8 cellular contexts compared by ENCODE assay signal in the genomic region with DNA sequence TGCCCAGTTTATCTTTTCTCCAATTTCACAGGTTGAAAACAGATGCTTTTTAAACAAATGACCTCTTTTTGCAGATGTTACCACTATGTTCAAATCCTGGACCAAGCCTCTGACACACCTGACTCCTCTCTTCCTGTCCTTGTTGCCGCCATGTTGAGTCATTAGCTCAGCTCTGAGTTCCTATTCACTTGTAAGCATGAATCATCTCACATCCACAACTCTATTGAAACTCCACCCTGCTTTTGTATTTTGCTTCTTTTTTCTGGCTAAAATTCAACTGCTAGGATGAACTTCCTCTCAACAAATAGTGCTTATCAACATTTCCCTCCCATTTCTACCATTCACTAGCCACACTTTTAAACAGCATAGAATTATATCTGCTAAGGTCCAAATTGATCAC. TPM values are rescaled to one million over a fixed set of nuclear protein-coding genes. Genes with fewer than 3 reads are reported as not detected.
DNase-seq lines count a peak whose midpoint lies in the region; ATAC-seq and TF ChIP-seq lines count a peak whose summit lies in the region.

No MANE protein-coding gene starts in this region.

- H3K27me3 Mint-ChIP-seq in central memory CD8-positive, alpha-beta T cell = no peaks in the 10 kb centered on the region

- peaks cover 54% of the 10 kb centered on the region for H3K4me1 ChIP-seq in upper lobe of right lung

- H3K4me3 Mint-ChIP-seq in central memory CD8-positive, alpha-beta T cell = peak overlapping the region; percentile 46

- TF ChIP-seq CTCF in upper lobe of right lung (IDR thresholded peaks at IDR 0.05) = no peak

- H3K36me3 Mint-ChIP-seq in central memory CD8-positive, alpha-beta T cell (ENCODE audit: insufficient read depth) = peaks cover 34% of the 10 kb centered on the region

- peak overlapping the region; percentile 17 for H3K27ac Mint-ChIP-seq in central memory CD8-positive, alpha-beta T cell (ENCODE audit: low read depth)

- H3K4me1 Mint-ChIP-seq in central memory CD8-positive, alpha-beta T cell = peaks cover 60% of the 10 kb centered on the region

- no peaks in the 10 kb centered on the region for H3K27me3 ChIP-seq in upper lobe of right lung

- DNase-seq in ELR (ENCODE audit: low read depth) (peak; percentile 95), myocyte (ENCODE audit: low read depth) (peak; percentile 35), upper lobe of right lung (no peak), GF-D8 (lab: John Stamatoyannopoulos, UW) (no peak), D341Med (ENCODE audit: low spot score) (no peak)
- DNase-seq in central memory CD8-positive, alpha-beta T cell (ENCODE audit: low spot score in 2 of 2) = no peak

- no peak overlapping the region for H3K4me3 ChIP-seq in upper lobe of right lung

- intact Hi-C loops in upper lobe of right lung (cut with DNase I) = no loop called here

- H3K36me3 ChIP-seq in upper lobe of right lung = peaks cover 8% of the 10 kb centered on the region

- 0 out of 3 replicates have a peak, but pooled peaks have one; percentile 21 for ATAC-seq in SK-N-SH treated with all-trans-retinoic acid at 6 μM for 48 hours
- no peak for ATAC-seq in central memory CD8-positive, alpha-beta T cell (replicated peaks; ENCODE audit: extremely low read depth, poor library complexity, severe bottlenecking)
- ATAC-seq in upper lobe of right lung = no peak
- ATAC-seq in GM21723 (IDR thresholded peaks at IDR 0.05; ENCODE audit: unreplicated experiment) = no peak

- H3K9me3 Mint-ChIP-seq in central memory CD8-positive, alpha-beta T cell = no peaks in the 10 kb centered on the region

- H3K27ac ChIP-seq in upper lobe of right lung = peak overlapping the region; percentile 95

- no peaks in the 10 kb centered on the region for H3K9me3 ChIP-seq in upper lobe of right lung

TF ChIP-seq in SK-N-SH treated with all-trans-retinoic acid at 6 μM for 48 hours, 23 proteins besides CTCF, POLR2A, EP300 and RAD21:
- no peak for TF ChIP-seq ISL1 (CRISPR knock-in tag; IDR thresholded peaks at IDR 0.05)
TF ChIP-seq in SK-N-SH treated with all-trans-retinoic acid at 6 μM for 48 hours: peak in this region for 0.

RNA-seq across cellular contexts. Expression of a gene that starts 4.1 kb away (rescaled TPM):
- total RNA-seq in myocyte (59.2 and 59.4 TPM in 2 replicates), upper lobe of right lung (52.1 TPM)
- polyA plus RNA-seq in myocyte (2012) = 42.6 TPM

RNA-seq across cellular contexts. Expression of a gene that starts 9.1 kb away (rescaled TPM):
- total RNA-seq in myocyte = 31.4 and 36.9 TPM in 2 replicates
- 36.3 TPM for polyA plus RNA-seq in myocyte (2012)
- 72.5 TPM for total RNA-seq in upper lobe of right lung

RNA-seq across cellular contexts. Expression of a gene that starts 14.8 kb away (rescaled TPM):
- 54.7 and 56.4 TPM in 2 replicates for total RNA-seq in myocyte
- 61.4 TPM for polyA plus RNA-seq in myocyte (2012)
- 51.6 TPM for total RNA-seq in upper lobe of right lung

RNA-seq across cellular contexts. Expression of a gene that starts 40.2 kb away (rescaled TPM):
- total RNA-seq in myocyte (15.5 and 20.3 TPM in 2 replicates), upper lobe of right lung (34.6 TPM)
- 41.4 TPM for polyA plus RNA-seq in myocyte (2012)

RNA-seq across cellular contexts. Expression of a gene that starts 40.4 kb away (rescaled TPM):
- total RNA-seq in myocyte = 1.6 and 5.6 TPM in 2 replicates
- polyA plus RNA-seq in myocyte (2012) = 1.8 TPM
- 0.98 TPM for total RNA-seq in upper lobe of right lung

Comparison
In these comparisons a context has a peak if more than half of its experiments do, and no peak if none do; other contexts are left out.
1. DNase-seq: peak in ELR (single experiment) and myocyte (single experiment); none in central memory CD8-positive, alpha-beta T cell (0 of 2), upper lobe of right lung (single experiment), GF-D8 (single experiment) and D341Med (single experiment).